2 cellular contexts compared by ENCODE assay signal in genomic region chr6:82363368-82364086, GRCh38.
A peak's percentile ranks its signal among the peaks of the same experiment; 100 is the strongest.
TF ChIP-seq lines count a peak whose summit lies in the region.

A gene with protein sequence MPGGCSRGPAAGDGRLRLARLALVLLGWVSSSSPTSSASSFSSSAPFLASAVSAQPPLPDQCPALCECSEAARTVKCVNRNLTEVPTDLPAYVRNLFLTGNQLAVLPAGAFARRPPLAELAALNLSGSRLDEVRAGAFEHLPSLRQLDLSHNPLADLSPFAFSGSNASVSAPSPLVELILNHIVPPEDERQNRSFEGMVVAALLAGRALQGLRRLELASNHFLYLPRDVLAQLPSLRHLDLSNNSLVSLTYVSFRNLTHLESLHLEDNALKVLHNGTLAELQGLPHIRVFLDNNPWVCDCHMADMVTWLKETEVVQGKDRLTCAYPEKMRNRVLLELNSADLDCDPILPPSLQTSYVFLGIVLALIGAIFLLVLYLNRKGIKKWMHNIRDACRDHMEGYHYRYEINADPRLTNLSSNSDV (plus strand): TSS chr6:82363817. CDS start chr6:82364962, 1,145 bp downstream.

TF ChIP-seq in IMR-90, 13 proteins besides CTCF, POLR2A, EP300 and RAD21:
- no peak for TF ChIP-seq NFE2L2 (IDR thresholded peaks at IDR 0.05; ENCODE audit: low read depth, low read length)
- no peak for TF ChIP-seq MXI1 (IDR thresholded peaks at IDR 0.05; ENCODE audit: borderline replicate concordance, low read depth, low read length)
- TF ChIP-seq FOS (IDR thresholded peaks at IDR 0.05; ENCODE audit: low read depth, low read length), result no peak
- TF ChIP-seq MAFK (IDR thresholded peaks at IDR 0.05; ENCODE audit: low read depth, low read length), result no peak
- TF ChIP-seq RFX5 (IDR thresholded peaks at IDR 0.05; ENCODE audit: low read depth, low read length), result no peak
- TF ChIP-seq RCOR1 (IDR thresholded peaks at IDR 0.05; ENCODE audit: insufficient replicate concordance, low read length), result no peak
- peak; percentile 12; the same call in 1 of the 2 replicates for TF ChIP-seq SMC3 (IDR thresholded peaks at IDR 0.05; ENCODE audit: low read depth, low read length)
- TF ChIP-seq, protein P1, sequence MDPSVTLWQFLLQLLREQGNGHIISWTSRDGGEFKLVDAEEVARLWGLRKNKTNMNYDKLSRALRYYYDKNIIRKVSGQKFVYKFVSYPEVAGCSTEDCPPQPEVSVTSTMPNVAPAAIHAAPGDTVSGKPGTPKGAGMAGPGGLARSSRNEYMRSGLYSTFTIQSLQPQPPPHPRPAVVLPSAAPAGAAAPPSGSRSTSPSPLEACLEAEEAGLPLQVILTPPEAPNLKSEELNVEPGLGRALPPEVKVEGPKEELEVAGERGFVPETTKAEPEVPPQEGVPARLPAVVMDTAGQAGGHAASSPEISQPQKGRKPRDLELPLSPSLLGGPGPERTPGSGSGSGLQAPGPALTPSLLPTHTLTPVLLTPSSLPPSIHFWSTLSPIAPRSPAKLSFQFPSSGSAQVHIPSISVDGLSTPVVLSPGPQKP (IDR thresholded peaks at IDR 0.05; ENCODE audit: borderline replicate concordance, low read depth, low read length), result no peak
- TF ChIP-seq CEBPB (IDR thresholded peaks at IDR 0.05; ENCODE audit: low read depth, low read length), result no peak
- TF ChIP-seq MAZ (IDR thresholded peaks at IDR 0.05; ENCODE audit: borderline replicate concordance, low read depth, low read length), result peak; percentile 30; the same call in 1 of the 2 replicates
- TF ChIP-seq, protein P2, sequence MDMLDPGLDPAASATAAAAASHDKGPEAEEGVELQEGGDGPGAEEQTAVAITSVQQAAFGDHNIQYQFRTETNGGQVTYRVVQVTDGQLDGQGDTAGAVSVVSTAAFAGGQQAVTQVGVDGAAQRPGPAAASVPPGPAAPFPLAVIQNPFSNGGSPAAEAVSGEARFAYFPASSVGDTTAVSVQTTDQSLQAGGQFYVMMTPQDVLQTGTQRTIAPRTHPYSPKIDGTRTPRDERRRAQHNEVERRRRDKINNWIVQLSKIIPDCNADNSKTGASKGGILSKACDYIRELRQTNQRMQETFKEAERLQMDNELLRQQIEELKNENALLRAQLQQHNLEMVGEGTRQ (IDR thresholded peaks at IDR 0.05; ENCODE audit: low read depth, low read length), result no peak
- TF ChIP-seq BHLHE40 (IDR thresholded peaks at IDR 0.05; ENCODE audit: low read depth, low read length), result peak; percentile 94
- peak; percentile 96; the same call in 1 of the 2 replicates for TF ChIP-seq CHD1 (IDR thresholded peaks at IDR 0.05; ENCODE audit: low read depth, low read length)

TF ChIP-seq in H1, 55 proteins besides CTCF, POLR2A, EP300 and RAD21:
- TF ChIP-seq TEAD4 (IDR thresholded peaks at IDR 0.05; ENCODE audit: low read depth, low read length), result peak; percentile 93
- no peak for TF ChIP-seq NRF1 (IDR thresholded peaks at IDR 0.05; ENCODE audit: low read depth, low read length)
- TF ChIP-seq SIN3A (conservative IDR thresholded peaks at IDR 0.05 in 1 of 2, IDR thresholded peaks at IDR 0.05 in 1 of 2; ENCODE audit: low read depth in 1 of 2, low read length in 2 of 2), result 0 out of 4 replicates have a peak, but pooled peaks have one; percentile 22 to 33
- TF ChIP-seq SAP30 (IDR thresholded peaks at IDR 0.05; ENCODE audit: insufficient read depth, insufficient replicate concordance, low read length), result peak; percentile 37
- TF ChIP-seq, protein P3, sequence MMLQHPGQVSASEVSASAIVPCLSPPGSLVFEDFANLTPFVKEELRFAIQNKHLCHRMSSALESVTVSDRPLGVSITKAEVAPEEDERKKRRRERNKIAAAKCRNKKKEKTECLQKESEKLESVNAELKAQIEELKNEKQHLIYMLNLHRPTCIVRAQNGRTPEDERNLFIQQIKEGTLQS (IDR thresholded peaks at IDR 0.05; ENCODE audit: insufficient read depth, low read depth, low read length), result no peak
- TF ChIP-seq TAF1 (IDR thresholded peaks at IDR 0.05; ENCODE audit: low read depth, low read length), result peak; percentile 87
- TF ChIP-seq JUND (IDR thresholded peaks at IDR 0.05; ENCODE audit: low read length), result peak; percentile 88
- no peak for TF ChIP-seq RXRA (IDR thresholded peaks at IDR 0.05; ENCODE audit: insufficient read depth, low read depth, low read length)
- TF ChIP-seq ASH2L (IDR thresholded peaks at IDR 0.05; ENCODE audit: low read length), result no peak
- TF ChIP-seq YY1 (IDR thresholded peaks at IDR 0.05; ENCODE audit: low read depth, low read length), result no peak
- peak; percentile 78 for TF ChIP-seq CHD1 (IDR thresholded peaks at IDR 0.05; ENCODE audit: low read depth, low read length)
- peak; percentile 44; the same call in 1 of the 2 replicates for TF ChIP-seq POLR2AphosphoS5 (IDR thresholded peaks at IDR 0.05; ENCODE audit: low read depth, low read length)
- TF ChIP-seq KDM4A (IDR thresholded peaks at IDR 0.05; ENCODE audit: low read depth, low read length, severe bottlenecking), result peak; percentile 55
- TF ChIP-seq CREB1 (IDR thresholded peaks at IDR 0.05), result 0 out of 2 replicates have a peak, but pooled peaks have one; percentile 29
- TF ChIP-seq, protein P4, sequence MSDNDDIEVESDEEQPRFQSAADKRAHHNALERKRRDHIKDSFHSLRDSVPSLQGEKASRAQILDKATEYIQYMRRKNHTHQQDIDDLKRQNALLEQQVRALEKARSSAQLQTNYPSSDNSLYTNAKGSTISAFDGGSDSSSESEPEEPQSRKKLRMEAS (IDR thresholded peaks at IDR 0.05), result peak; percentile 42; the same call in 1 of the 2 replicates
- TF ChIP-seq, protein P5, sequence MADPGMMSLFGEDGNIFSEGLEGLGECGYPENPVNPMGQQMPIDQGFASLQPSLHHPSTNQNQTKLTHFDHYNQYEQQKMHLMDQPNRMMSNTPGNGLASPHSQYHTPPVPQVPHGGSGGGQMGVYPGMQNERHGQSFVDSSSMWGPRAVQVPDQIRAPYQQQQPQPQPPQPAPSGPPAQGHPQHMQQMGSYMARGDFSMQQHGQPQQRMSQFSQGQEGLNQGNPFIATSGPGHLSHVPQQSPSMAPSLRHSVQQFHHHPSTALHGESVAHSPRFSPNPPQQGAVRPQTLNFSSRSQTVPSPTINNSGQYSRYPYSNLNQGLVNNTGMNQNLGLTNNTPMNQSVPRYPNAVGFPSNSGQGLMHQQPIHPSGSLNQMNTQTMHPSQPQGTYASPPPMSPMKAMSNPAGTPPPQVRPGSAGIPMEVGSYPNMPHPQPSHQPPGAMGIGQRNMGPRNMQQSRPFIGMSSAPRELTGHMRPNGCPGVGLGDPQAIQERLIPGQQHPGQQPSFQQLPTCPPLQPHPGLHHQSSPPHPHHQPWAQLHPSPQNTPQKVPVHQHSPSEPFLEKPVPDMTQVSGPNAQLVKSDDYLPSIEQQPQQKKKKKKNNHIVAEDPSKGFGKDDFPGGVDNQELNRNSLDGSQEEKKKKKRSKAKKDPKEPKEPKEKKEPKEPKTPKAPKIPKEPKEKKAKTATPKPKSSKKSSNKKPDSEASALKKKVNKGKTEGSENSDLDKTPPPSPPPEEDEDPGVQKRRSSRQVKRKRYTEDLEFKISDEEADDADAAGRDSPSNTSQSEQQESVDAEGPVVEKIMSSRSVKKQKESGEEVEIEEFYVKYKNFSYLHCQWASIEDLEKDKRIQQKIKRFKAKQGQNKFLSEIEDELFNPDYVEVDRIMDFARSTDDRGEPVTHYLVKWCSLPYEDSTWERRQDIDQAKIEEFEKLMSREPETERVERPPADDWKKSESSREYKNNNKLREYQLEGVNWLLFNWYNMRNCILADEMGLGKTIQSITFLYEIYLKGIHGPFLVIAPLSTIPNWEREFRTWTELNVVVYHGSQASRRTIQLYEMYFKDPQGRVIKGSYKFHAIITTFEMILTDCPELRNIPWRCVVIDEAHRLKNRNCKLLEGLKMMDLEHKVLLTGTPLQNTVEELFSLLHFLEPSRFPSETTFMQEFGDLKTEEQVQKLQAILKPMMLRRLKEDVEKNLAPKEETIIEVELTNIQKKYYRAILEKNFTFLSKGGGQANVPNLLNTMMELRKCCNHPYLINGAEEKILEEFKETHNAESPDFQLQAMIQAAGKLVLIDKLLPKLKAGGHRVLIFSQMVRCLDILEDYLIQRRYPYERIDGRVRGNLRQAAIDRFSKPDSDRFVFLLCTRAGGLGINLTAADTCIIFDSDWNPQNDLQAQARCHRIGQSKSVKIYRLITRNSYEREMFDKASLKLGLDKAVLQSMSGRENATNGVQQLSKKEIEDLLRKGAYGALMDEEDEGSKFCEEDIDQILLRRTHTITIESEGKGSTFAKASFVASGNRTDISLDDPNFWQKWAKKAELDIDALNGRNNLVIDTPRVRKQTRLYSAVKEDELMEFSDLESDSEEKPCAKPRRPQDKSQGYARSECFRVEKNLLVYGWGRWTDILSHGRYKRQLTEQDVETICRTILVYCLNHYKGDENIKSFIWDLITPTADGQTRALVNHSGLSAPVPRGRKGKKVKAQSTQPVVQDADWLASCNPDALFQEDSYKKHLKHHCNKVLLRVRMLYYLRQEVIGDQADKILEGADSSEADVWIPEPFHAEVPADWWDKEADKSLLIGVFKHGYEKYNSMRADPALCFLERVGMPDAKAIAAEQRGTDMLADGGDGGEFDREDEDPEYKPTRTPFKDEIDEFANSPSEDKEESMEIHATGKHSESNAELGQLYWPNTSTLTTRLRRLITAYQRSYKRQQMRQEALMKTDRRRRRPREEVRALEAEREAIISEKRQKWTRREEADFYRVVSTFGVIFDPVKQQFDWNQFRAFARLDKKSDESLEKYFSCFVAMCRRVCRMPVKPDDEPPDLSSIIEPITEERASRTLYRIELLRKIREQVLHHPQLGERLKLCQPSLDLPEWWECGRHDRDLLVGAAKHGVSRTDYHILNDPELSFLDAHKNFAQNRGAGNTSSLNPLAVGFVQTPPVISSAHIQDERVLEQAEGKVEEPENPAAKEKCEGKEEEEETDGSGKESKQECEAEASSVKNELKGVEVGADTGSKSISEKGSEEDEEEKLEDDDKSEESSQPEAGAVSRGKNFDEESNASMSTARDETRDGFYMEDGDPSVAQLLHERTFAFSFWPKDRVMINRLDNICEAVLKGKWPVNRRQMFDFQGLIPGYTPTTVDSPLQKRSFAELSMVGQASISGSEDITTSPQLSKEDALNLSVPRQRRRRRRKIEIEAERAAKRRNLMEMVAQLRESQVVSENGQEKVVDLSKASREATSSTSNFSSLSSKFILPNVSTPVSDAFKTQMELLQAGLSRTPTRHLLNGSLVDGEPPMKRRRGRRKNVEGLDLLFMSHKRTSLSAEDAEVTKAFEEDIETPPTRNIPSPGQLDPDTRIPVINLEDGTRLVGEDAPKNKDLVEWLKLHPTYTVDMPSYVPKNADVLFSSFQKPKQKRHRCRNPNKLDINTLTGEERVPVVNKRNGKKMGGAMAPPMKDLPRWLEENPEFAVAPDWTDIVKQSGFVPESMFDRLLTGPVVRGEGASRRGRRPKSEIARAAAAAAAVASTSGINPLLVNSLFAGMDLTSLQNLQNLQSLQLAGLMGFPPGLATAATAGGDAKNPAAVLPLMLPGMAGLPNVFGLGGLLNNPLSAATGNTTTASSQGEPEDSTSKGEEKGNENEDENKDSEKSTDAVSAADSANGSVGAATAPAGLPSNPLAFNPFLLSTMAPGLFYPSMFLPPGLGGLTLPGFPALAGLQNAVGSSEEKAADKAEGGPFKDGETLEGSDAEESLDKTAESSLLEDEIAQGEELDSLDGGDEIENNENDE (IDR thresholded peaks at IDR 0.05; ENCODE audit: insufficient replicate concordance, low read length), result no peak
- no peak for TF ChIP-seq EGR1 (IDR thresholded peaks at IDR 0.05; ENCODE audit: borderline replicate concordance, low read depth, low read length)
- TF ChIP-seq KDM5A (IDR thresholded peaks at IDR 0.05; ENCODE audit: low read length), result no peak
- TF ChIP-seq EZH2 (IDR thresholded peaks at IDR 0.05; ENCODE audit: low read depth, low read length, severe bottlenecking), result no peak
- no peak for TF ChIP-seq ZNF274 (IDR thresholded peaks at IDR 0.05; ENCODE audit: borderline replicate concordance, extremely low read depth, low read length)
- peak; percentile 75 for TF ChIP-seq PHF8 (conservative IDR thresholded peaks at IDR 0.05; ENCODE audit: low read depth, low read length)
- peak; percentile 84 for TF ChIP-seq TAF7 (optimal IDR thresholded peaks at IDR 0.05; ENCODE audit: borderline replicate concordance, low read depth, low read length)
- peak; percentile 41; the same call in 1 of the 2 replicates for TF ChIP-seq E2F6 (IDR thresholded peaks at IDR 0.05)
- TF ChIP-seq GABPA (IDR thresholded peaks at IDR 0.05; ENCODE audit: borderline replicate concordance, insufficient read depth, low read length), result no peak
- TF ChIP-seq TBP (IDR thresholded peaks at IDR 0.05; ENCODE audit: low read depth, low read length), result peak; percentile 42; the same call in 1 of the 2 replicates
